In the genomic region with DNA sequence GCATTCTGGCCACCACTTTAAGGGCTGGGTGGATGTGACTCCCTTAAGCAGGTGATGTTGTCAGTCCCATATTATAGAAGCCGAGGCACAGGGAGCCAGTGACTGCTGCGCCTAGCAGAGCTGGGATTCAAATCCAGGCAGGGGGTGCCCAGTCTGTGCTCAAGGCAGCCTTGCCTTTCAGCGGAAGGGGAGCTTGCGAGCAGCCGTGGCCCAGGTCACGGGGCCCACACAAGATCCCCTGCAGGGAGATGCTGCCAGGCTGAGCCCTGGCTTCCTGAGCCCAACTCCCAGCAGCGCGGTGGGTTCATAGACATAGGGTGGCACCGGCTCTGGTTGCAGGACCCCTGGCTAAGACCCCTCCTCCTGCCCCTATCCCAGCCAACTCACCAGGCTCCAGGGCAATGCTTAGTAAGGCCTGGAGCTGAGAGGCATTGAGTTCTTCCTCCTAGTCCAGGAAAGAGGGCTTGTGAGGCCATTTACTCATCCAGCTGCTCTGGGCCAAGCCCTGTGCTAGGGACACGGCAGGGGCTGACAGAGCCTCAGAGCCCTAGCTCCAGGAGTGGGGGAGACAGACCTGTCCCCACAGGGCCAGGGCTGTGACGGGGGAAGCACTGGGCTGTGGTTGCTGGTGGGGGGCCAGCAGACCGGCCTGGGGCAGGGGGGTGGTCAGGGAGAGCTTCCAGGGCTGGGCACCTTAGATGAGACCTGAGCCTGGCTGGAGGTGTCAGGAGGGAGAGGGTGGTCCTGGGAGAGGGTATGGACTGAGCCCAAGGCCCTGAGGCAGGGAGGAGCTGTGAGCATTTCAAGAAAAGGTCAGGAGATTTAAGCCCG, we compare ENCODE assay signal across 8 cellular contexts. TPM values are rescaled to one million over a fixed set of nuclear protein-coding genes. Genes with fewer than 3 reads are reported as not detected.
DNase-seq lines count a peak whose midpoint lies in the region; ATAC-seq, FAIRE-seq and TF ChIP-seq lines count a peak whose summit lies in the region.

No MANE protein-coding gene starts in this region.

- H3K9ac ChIP-seq in K562 (ENCODE audit: insufficient read depth in 1 of 2, low read depth in 2 of 2, low read length in 2 of 2) = peak overlapping the region in 1 of 2 experiments; percentile 46; a peak in 3 of 4 replicates

- POLR2A ChIA-PET in K562 (lab: Yijun Ruan, JAX) = interaction anchor here (0.5 to 1.2 kb wide), 9 partner anchors 9 to 289 kb away, joined by 3 to 5 read pairs (median 4); partner anchors contain the start of genes MRPS12 and SARS2

- TF ChIP-seq CTCF in K562 (IDR thresholded peaks at IDR 0.05 in 2 of 3, conservative IDR thresholded peaks at IDR 0.05 in 1 of 3; ENCODE audit: insufficient read depth in 2 of 3, low read depth in 1 of 3, low read length in 3 of 3) (no peak), right lobe of liver (IDR thresholded peaks at IDR 0.05) (no peak), transverse colon (IDR thresholded peaks at IDR 0.05) (no peak), testis (IDR thresholded peaks at IDR 0.05) (no peak)

- H3K27ac ChIP-seq in K562 (ENCODE audit: extremely low read depth, low read depth, low read length) = peak overlapping the region; percentile 49; the same call in 1 of the 3 replicates
- H3K27ac ChIP-seq in right lobe of liver = peak overlapping the region in 1 of 3 donors; percentile 55
- peak overlapping the region; percentile 82 to 89 (median 85) for H3K27ac ChIP-seq in transverse colon
- H3K27ac ChIP-seq in testis = peak overlapping the region in 1 of 2 donors; percentile 24

- no peaks in the 10 kb centered on the region for H3K9me1 ChIP-seq in K562 (ENCODE audit: control insufficient read depth, insufficient read depth, low read length)

- TF ChIP-seq EP300 in K562 (IDR thresholded peaks at IDR 0.05; ENCODE audit: low read length) = no peak
- TF ChIP-seq EP300 in transverse colon (IDR thresholded peaks at IDR 0.05; ENCODE audit: low read depth) = no peak

- 0 out of 2 replicates have a peak, but pooled peaks cover 3% of the 10 kb centered on the region for H4K20me1 ChIP-seq in K562 (replicated peaks; ENCODE audit: control insufficient read depth, insufficient read depth, low read length)

- peak; percentile 15 for FAIRE-seq in K562 (lab: Jason Lieb, UNC)

- ATAC-seq in K562 = no peak; the same call in 2 of the 3 replicates
- peak in 3 of 4 donors; percentile 1 for ATAC-seq in right lobe of liver

- in situ Hi-C loops in K562 (cut with MboI) (no loop called here), transverse colon (cut with MboI; ENCODE audit: low pct_ligation_motif_present in 1 of 4, low pct_unique_long_range_greater_than_20kb in 1 of 4, low sequenced_read_pairs in 3 of 4) (no loop called here)

- TF ChIP-seq POLR2A in K562 (conservative IDR thresholded peaks at IDR 0.05) (no peak), right lobe of liver (IDR thresholded peaks at IDR 0.05) (no peak), transverse colon (IDR thresholded peaks at IDR 0.05) (peak; percentile 33), testis (IDR thresholded peaks at IDR 0.05) (no peak)

- H3K4me1 ChIP-seq in K562 (replicated peaks in 1 of 2; ENCODE audit: control insufficient read depth in 2 of 2, insufficient read depth in 2 of 2, low read length in 2 of 2) = peaks cover 19 to 55% of the 10 kb centered on the region in 2 experiments; a peak in 4 of 5 replicates
- peaks cover 0 to 25% (median 3%) of the 10 kb centered on the region in 4 donors for H3K4me1 ChIP-seq in right lobe of liver
- H3K4me1 ChIP-seq in transverse colon = peaks cover 4 to 57% (median 44%) of the 10 kb centered on the region in 4 donors
- H3K4me1 ChIP-seq in testis = peaks cover 17% of the 10 kb centered on the region

- peak; percentile 42 for DNase-seq in NK-92 treated with Interleukin-12 subunit alpha and Interleukin-12 subunit beta, amount 100 ng/mL, for 24 hours (lab: John Stamatoyannopoulos, UW)
- no peak for DNase-seq in NK-92 (lab: John Stamatoyannopoulos, UW; ENCODE audit: unreplicated experiment)
- DNase-seq in OCI-M1 (lab: John Stamatoyannopoulos, UW) = peak; percentile 38
- DNase-seq in K562 (ENCODE audit: extremely low read depth in 1 of 4, low spot score in 3 of 4) = peak in 1 of 4 experiments; percentile 29
- peak; percentile 38 to 58 (median 48) for DNase-seq in right lobe of liver
- peak; percentile 56 for DNase-seq in transverse colon
- DNase-seq in iPS-NIHi7 (ENCODE audit: extremely low spot score) = no peak
- no peak for DNase-seq in testis

- CTCF ChIA-PET in K562 (lab: Yijun Ruan, JAX; ENCODE audit: low intra/inter-chr PET ratio) = no interaction called here

- 74% methylated on average over 12 of the region's 13 CpGs for WGBS in K562 (ENCODE audit: insufficient coverage, low coverage, missing lambda C conversion rate)
- WGBS in right lobe of liver (ENCODE audit: insufficient coverage, low coverage, low lambda C conversion rate, missing lambda C conversion rate) = 54% methylated on average over 3 of the region's 13 CpGs
- 0 to 16% methylated on average over 1 to 6 of the region's 13 CpGs for WGBS in transverse colon (ENCODE audit: low coverage in 1 of 2), 2 donors
- WGBS in testis, 2 donors = 70 to 88% methylated on average over 10 to 13 of the region's 13 CpGs

- H3K27me3 ChIP-seq in K562 (ENCODE audit: control insufficient read depth in 2 of 2, insufficient read depth in 2 of 2, low read length in 2 of 2) (no peaks in the 10 kb centered on the region), right lobe of liver (no peaks in the 10 kb centered on the region), transverse colon (no peaks in the 10 kb centered on the region), testis (no peaks in the 10 kb centered on the region)

- H3K4me2 ChIP-seq in K562 (ENCODE audit: insufficient read depth, low read length) = peak overlapping the region; percentile 71

- no peak overlapping the region for H2AFZ ChIP-seq in K562 (ENCODE audit: low read depth, low read length)

- peaks cover 8% of the 10 kb centered on the region; the same call in 1 of the 3 replicates for H3K79me2 ChIP-seq in K562 (ENCODE audit: control insufficient read depth, insufficient read depth, low read length)

- intact Hi-C loops in K562 (cut with micrococcal nuclease) (loop anchor here (5.0 to 10.0 kb wide), 3 partner anchors 98 to 200 kb away; partner anchors contain the start of genes ECH1, MRPS12 and SARS2), right lobe of liver (cut with DNase I) (no loop called here), transverse colon (cut with DNase I; ENCODE audit: low total_unique reads) (no loop called here), testis (cut with DNase I; ENCODE audit: low total_unique reads) (no loop called here)

- H3K4me3 ChIP-seq in K562 (no peak overlapping the region), right lobe of liver (no peak overlapping the region), transverse colon (peak overlapping the region in 2 of 4 donors; percentile 19 to 20), testis (no peak overlapping the region)

- no peak for TF ChIP-seq RAD21 in K562 (CRISPR knock-in tag; conservative IDR thresholded peaks at IDR 0.05 in 1 of 2, IDR thresholded peaks at IDR 0.05 in 1 of 2)

- peaks cover 25% of the 10 kb centered on the region; the same call in 2 of the 3 replicates for H3K36me3 ChIP-seq in K562 (ENCODE audit: control insufficient read depth, insufficient read depth, low read length)
- H3K36me3 ChIP-seq in right lobe of liver = peaks cover 0 to 15% (median 4%) of the 10 kb centered on the region in 4 donors
- no peaks in the 10 kb centered on the region for H3K36me3 ChIP-seq in transverse colon
- H3K36me3 ChIP-seq in testis (ENCODE audit: low read depth, missing control alignments) = no peaks in the 10 kb centered on the region

- no TSS peak for BruUV-seq in K562 (replicated peaks; lab: Mats Ljungman, UMichigan)

- H3K9me3 ChIP-seq in K562 (replicated peaks; ENCODE audit: control insufficient read depth, insufficient read depth, low read depth, low read length) (no peaks in the 10 kb centered on the region), right lobe of liver (no peaks in the 10 kb centered on the region), transverse colon (no peaks in the 10 kb centered on the region), testis (no peaks in the 10 kb centered on the region)

RNA-seq across cellular contexts. Expression of gene CAPN12, which starts 9.6 kb away (rescaled TPM):
- 21.8 and 34.6 TPM in 2 replicates for total RNA-seq in K562 (2011; cell fraction: chromatin; rRNA removed; ENCODE audit: low replicate concordance)
- total RNA-seq in K562 (2011; cell fraction: nucleolus; rRNA removed) = 22.1 and 24.8 TPM in 2 replicates
- 16.0 and 28.2 TPM in 2 replicates for total RNA-seq in K562 (2011; cell fraction: nucleoplasm; rRNA removed)
- total RNA-seq in K562 (2014; rRNA removed) = 1.6 and 3.1 TPM in 2 replicates
- 0.89 and 1.2 TPM in 2 replicates for total RNA-seq in K562 (2014; rRNA removed; fragmentation: Illumina TruSeq; extraction: Trizol)
- 0.83 and 0.87 TPM in 2 replicates for total RNA-seq in K562 (2015; rRNA removed; fragmentation: Illumina TruSeq; extraction: Trizol)
- 3.7 and 4.8 TPM in 2 replicates for total RNA-seq in K562 (2021)
- 6.8 and 14.8 TPM in 2 replicates for polyA plus RNA-seq in K562 (2011; rRNA removed)
- 11.9 and 13.7 TPM in 2 replicates for polyA plus RNA-seq in K562 (2011; cell fraction: cytosol; rRNA removed)
- 61.9 and 73.0 TPM in 2 replicates for polyA plus RNA-seq in K562 (2011; cell fraction: nucleus; rRNA removed)
- 2.9 and 8.2 TPM in 2 replicates for polyA plus RNA-seq in K562 (2012)
- 3.4 and 4.7 TPM in 2 replicates for polyA plus RNA-seq in K562 (2014; fragmentation: Illumina TruSeq; extraction: Trizol)
- 1 to 10 TPM in 1 of 2 experiments, under 1 TPM in 1; 0.84 to 1.0 TPM for polyA plus RNA-seq in K562 (2014; fragmentation: Nextera tagmentation; extraction: Ambion mirVana)
- polyA plus RNA-seq in K562 (2014; rRNA removed) = 5.6 and 7.0 TPM in 2 replicates
- polyA minus RNA-seq in K562 (2011; rRNA and poly(A)+ RNA removed) = 1.2 and 1.3 TPM in 2 replicates
- 2.8 and 4.4 TPM in 2 replicates for polyA minus RNA-seq in K562 (2011; cell fraction: cytosol; rRNA and poly(A)+ RNA removed)
- polyA minus RNA-seq in K562 (2011; cell fraction: nucleus; rRNA and poly(A)+ RNA removed) = 5.1 and 7.3 TPM in 2 replicates
- 10 to 100 TPM in 3 of 6 experiments, 1 to 10 TPM in 3; 2.2 to 45.3 (median 16.3) TPM for total RNA-seq in right lobe of liver
- 10 to 100 TPM in 2 of 4 donors, 1 to 10 TPM in 1, not detected in 1; 2.6 to 44.8 (median 14.4) TPM for total RNA-seq in transverse colon
- total RNA-seq in testis = 1 to 10 TPM; 4.6 to 5.5 TPM
- 3.6 TPM for polyA plus RNA-seq in testis (ENCODE audit: insufficient read depth, low read depth, low replicate concordance)

RNA-seq across cellular contexts. Expression of gene LGALS7, which starts 38.7 kb away (rescaled TPM):
- total RNA-seq in K562 (2011; cell fraction: chromatin; rRNA removed; ENCODE audit: low replicate concordance) = not detected in 2 replicates
- total RNA-seq in K562 (2011; cell fraction: nucleolus; rRNA removed) = not detected in 2 replicates
- total RNA-seq in K562 (2011; cell fraction: nucleoplasm; rRNA removed) = not detected in 2 replicates
- total RNA-seq in K562 (2014; rRNA removed) (not detected in 2 replicates), K562 (2014; rRNA removed; fragmentation: Illumina TruSeq; extraction: Trizol) (not detected in 2 replicates), K562 (2015; rRNA removed; fragmentation: Illumina TruSeq; extraction: Trizol) (not detected in 2 replicates), K562 (2021) (not detected in 2 replicates), right lobe of liver (not detected), transverse colon (not detected), testis (not detected)
- polyA plus RNA-seq in K562 (2011; rRNA removed) (not detected in 2 replicates), K562 (2014; fragmentation: Illumina TruSeq; extraction: Trizol) (not detected in 2 replicates), K562 (2014; fragmentation: Nextera tagmentation; extraction: Ambion mirVana) (not detected), K562 (2014; rRNA removed) (not detected in 2 replicates), testis (ENCODE audit: insufficient read depth, low read depth, low replicate concordance) (4.4 TPM)
- not detected in 2 replicates for polyA plus RNA-seq in K562 (2011; cell fraction: cytosol; rRNA removed)
- not detected in 2 replicates for polyA plus RNA-seq in K562 (2011; cell fraction: nucleus; rRNA removed)
- not detected in 2 replicates for polyA plus RNA-seq in K562 (2012)
- not detected in 2 replicates for polyA minus RNA-seq in K562 (2011; rRNA and poly(A)+ RNA removed)
- polyA minus RNA-seq in K562 (2011; cell fraction: cytosol; rRNA and poly(A)+ RNA removed) = not detected in 2 replicates
- polyA minus RNA-seq in K562 (2011; cell fraction: nucleus; rRNA and poly(A)+ RNA removed) = not detected in 2 replicates

RNA-seq across cellular contexts. Expression of gene LGALS7B, which starts 54.4 kb away (rescaled TPM):
- total RNA-seq in K562 (2011; cell fraction: chromatin; rRNA removed; ENCODE audit: low replicate concordance) = not detected in 2 replicates
- total RNA-seq in K562 (2011; cell fraction: nucleolus; rRNA removed) = not detected in 2 replicates
- not detected in 2 replicates for total RNA-seq in K562 (2011; cell fraction: nucleoplasm; rRNA removed)
- total RNA-seq in K562 (2014; rRNA removed) (not detected in 2 replicates), K562 (2014; rRNA removed; fragmentation: Illumina TruSeq; extraction: Trizol) (not detected in 2 replicates), K562 (2015; rRNA removed; fragmentation: Illumina TruSeq; extraction: Trizol) (not detected in 2 replicates), K562 (2021) (not detected in 2 replicates), right lobe of liver (not detected), transverse colon (not detected), testis (1 to 10 TPM; 2.3 to 8.1 TPM)
- polyA plus RNA-seq in K562 (2011; rRNA removed) (not detected in 2 replicates), K562 (2014; fragmentation: Illumina TruSeq; extraction: Trizol) (not detected in 2 replicates), K562 (2014; fragmentation: Nextera tagmentation; extraction: Ambion mirVana) (not detected), K562 (2014; rRNA removed) (not detected in 2 replicates), testis (ENCODE audit: insufficient read depth, low read depth, low replicate concordance) (not detected)
- polyA plus RNA-seq in K562 (2011; cell fraction: cytosol; rRNA removed) = not detected in 2 replicates
- not detected in 2 replicates for polyA plus RNA-seq in K562 (2011; cell fraction: nucleus; rRNA removed)
- polyA plus RNA-seq in K562 (2012) = not detected in 2 replicates
- not detected in 2 replicates for polyA minus RNA-seq in K562 (2011; rRNA and poly(A)+ RNA removed)
- polyA minus RNA-seq in K562 (2011; cell fraction: cytosol; rRNA and poly(A)+ RNA removed) = not detected in 2 replicates
- polyA minus RNA-seq in K562 (2011; cell fraction: nucleus; rRNA and poly(A)+ RNA removed) = not detected in 2 replicates

Comparison
In these comparisons a context has a peak if more than half of its experiments do, and no peak if none do; other contexts are left out.
1. DNase-seq: peak in NK-92 treated with Interleukin-12 subunit alpha and Interleukin-12 subunit beta, amount 100 ng/mL, for 24 hours (single experiment), OCI-M1 (single experiment), right lobe of liver (3 of 3) and transverse colon (single experiment); none in NK-92 (single experiment), iPS-NIHi7 (single experiment) and testis (single experiment).